Comparison of ENCODE assay signal across 1 cellular context in the genomic region with DNA sequence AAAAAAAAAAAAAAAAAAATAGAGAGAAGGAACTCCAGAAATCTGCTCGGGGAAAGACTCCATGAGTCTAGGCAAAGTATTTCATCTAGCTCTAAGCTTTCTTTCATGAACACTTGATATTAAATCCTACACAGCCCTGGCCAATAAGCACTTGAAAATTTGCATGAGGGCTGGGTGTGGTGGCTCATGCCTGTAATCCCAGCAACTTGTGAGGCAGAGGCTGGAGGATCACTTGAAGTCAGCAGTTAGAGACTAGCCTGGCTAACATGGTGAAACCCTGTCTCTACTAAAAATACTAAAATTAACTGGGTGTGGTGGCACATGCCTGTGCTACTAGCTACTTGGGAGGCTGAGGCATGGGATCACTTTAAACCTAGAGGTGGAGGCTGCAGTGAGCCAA.
A peak's percentile ranks its signal among the peaks of the same experiment; 100 is the strongest.
TF ChIP-seq lines count a peak whose summit lies in the region.

No MANE protein-coding gene starts in this region.

TF ChIP-seq in K562, 482 proteins besides CTCF, POLR2A, EP300 and RAD21:
- TF ChIP-seq L3MBTL2 (IDR thresholded peaks at IDR 0.05) (0 out of 2 replicates have a peak, but pooled peaks have one; percentile 25), ZNF717 (CRISPR knock-in tag; IDR thresholded peaks at IDR 0.05) (no peak)
